22 cellular contexts compared by ENCODE assay signal in genomic region chr9:14211564-14211963, GRCh38.
A peak's percentile ranks its signal among the peaks of the same experiment; 100 is the strongest.
DNase-seq lines count a peak whose midpoint lies in the region; ATAC-seq, FAIRE-seq and TF ChIP-seq lines count a peak whose summit lies in the region.
"Had no signal": no experiment of that assay in that cellular context is flagged by ENCODE, and none has a peak within 500 bp of the region (broad histone marks: within the 10 kb centered on the region; RNA-seq: fewer than 3 reads in every experiment).

No MANE protein-coding gene starts in this region.

- H3K9me2 ChIP-seq in GM23338 (ENCODE audit: insufficient read depth), result no peaks in the 10 kb centered on the region

- FAIRE-seq in astrocyte (lab: Jason Lieb, UNC), result no peak

- H3K27me3 Mint-ChIP-seq in astrocyte (ENCODE audit: low read depth, unreplicated experiment) (no peaks in the 10 kb centered on the region), GM23338 (ENCODE audit: insufficient read depth, low read depth, poor library complexity) (peaks cover 2% of the 10 kb centered on the region)

- H3K9me3 Mint-ChIP-seq in astrocyte (ENCODE audit: unreplicated experiment), result no peaks in the 10 kb centered on the region
- no peaks in the 10 kb centered on the region for H3K9me3 Mint-ChIP-seq in GM23338
- H3K9me3 Mint-ChIP-seq: neural progenitor cell; stimulated activated effector memory CD8-positive, alpha-beta T cell treated with anti-CD3 and anti-CD28 coated beads, Interleukin-12 subunit alpha, Interleukin-12 subunit beta, amount 100 ng/mL, for 72 hours had no signal

- H3K27ac Mint-ChIP-seq in astrocyte (ENCODE audit: unreplicated experiment) (no peak overlapping the region), GM23338 (no peak overlapping the region)
- H3K27ac Mint-ChIP-seq: neural progenitor cell; stimulated activated effector memory CD8-positive, alpha-beta T cell treated with anti-CD3 and anti-CD28 coated beads, Interleukin-12 subunit alpha, Interleukin-12 subunit beta, amount 100 ng/mL, for 72 hours had no signal

- peaks cover 24% of the 10 kb centered on the region for H3K4me1 ChIP-seq in astrocyte (ENCODE audit: insufficient read depth, low read length)
- peaks cover 41% of the 10 kb centered on the region for H3K4me1 ChIP-seq in osteoblast (ENCODE audit: insufficient read depth, low read length)
- H3K4me1 ChIP-seq in GM23338 (ENCODE audit: insufficient read depth), result no peaks in the 10 kb centered on the region; the same call in 1 of the 2 replicates

- no peak overlapping the region for H3K4me3 Mint-ChIP-seq in astrocyte (ENCODE audit: unreplicated experiment)
- H3K4me3 Mint-ChIP-seq in GM23338, result no peak overlapping the region
- H3K4me3 Mint-ChIP-seq: neural progenitor cell; stimulated activated effector memory CD8-positive, alpha-beta T cell treated with anti-CD3 and anti-CD28 coated beads, Interleukin-12 subunit alpha, Interleukin-12 subunit beta, amount 100 ng/mL, for 72 hours had no signal

- H3K9me3 ChIP-seq in astrocyte (ENCODE audit: insufficient read depth, low read depth, low read length) (no peaks in the 10 kb centered on the region), osteoblast (ENCODE audit: low read depth, low read length) (no peaks in the 10 kb centered on the region)
- H3K9me3 ChIP-seq: adrenal gland, mucosa of descending colon, tibial nerve had no signal

- H3K36me3 Mint-ChIP-seq in astrocyte (ENCODE audit: low read depth, unreplicated experiment) (no peaks in the 10 kb centered on the region), GM23338 (ENCODE audit: low read depth) (no peaks in the 10 kb centered on the region)
- H3K36me3 Mint-ChIP-seq: neural progenitor cell; stimulated activated effector memory CD8-positive, alpha-beta T cell treated with anti-CD3 and anti-CD28 coated beads, Interleukin-12 subunit alpha, Interleukin-12 subunit beta, amount 100 ng/mL, for 72 hours had no signal

- peaks cover 91% of the 10 kb centered on the region for H3K79me2 ChIP-seq in astrocyte (ENCODE audit: insufficient read depth, low read length)
- H3K79me2 ChIP-seq in osteoblast (ENCODE audit: insufficient read depth, low read length), result peaks cover 47% of the 10 kb centered on the region
- H3K79me2 ChIP-seq in GM23338 (replicated peaks; ENCODE audit: insufficient read depth), result no peaks in the 10 kb centered on the region

- H3K36me3 ChIP-seq in astrocyte (ENCODE audit: insufficient read depth, low read length) (no peaks in the 10 kb centered on the region), osteoblast (ENCODE audit: insufficient read depth, low read length) (no peaks in the 10 kb centered on the region), GM23338 (ENCODE audit: insufficient read depth) (no peaks in the 10 kb centered on the region)
- H3K36me3 ChIP-seq: adrenal gland, neural progenitor cell, tibial nerve had no signal

- DNase-seq in ACHN (peak; percentile 21), LNCaP clone FGC (ENCODE audit: low read depth) (peak; percentile 25), astrocyte (ENCODE audit: low read depth) (no peak), osteoblast (ENCODE audit: insufficient read length, low spot score, missing footprints) (no peak), CD1c-positive myeloid dendritic cell (ENCODE audit: extremely low spot score) (no peak), GM23338 (ENCODE audit: low spot score) (no peak), EL (no peak), T-helper 2 cell (no peak)
- DNase-seq: activated CD4-positive, alpha-beta T cell treated with anti-CD3 and anti-CD28 coated beads for 48 hours; activated effector memory CD4-positive, alpha-beta T cell treated with Interleukin-2 at 50 U/mL for 16 hours; adrenal gland; caudate nucleus; left cardiac atrium; mucosa of descending colon; NCI-H1092 treated with DMSO at 0.1 percent for 48 hours; NCI-H2081 treated with DMSO at 0.1 percent for 48 hours; NCI-H526 treated with DMSO at 0.1 percent for 48 hours; stimulated activated CD4-positive, alpha-beta T cell treated with anti-CD3 and anti-CD28 coated beads, Interleukin-15, amount 100 ng/mL, for 24 hours; T1000 had no signal

- peak overlapping the region; percentile 62 for H3K4me2 ChIP-seq in astrocyte (ENCODE audit: low read length)
- H3K4me2 ChIP-seq in osteoblast (ENCODE audit: insufficient read depth, low read length), result peak overlapping the region; percentile 28
- no peak overlapping the region for H3K4me2 ChIP-seq in GM23338
- H3K4me2 ChIP-seq: neural progenitor cell had no signal

- H4K20me1 ChIP-seq in astrocyte (ENCODE audit: insufficient read depth, low read length), result no peaks in the 10 kb centered on the region
- no peaks in the 10 kb centered on the region for H4K20me1 ChIP-seq in osteoblast (ENCODE audit: insufficient read depth, low read length)
- no peaks in the 10 kb centered on the region for H4K20me1 ChIP-seq in GM23338 (replicated peaks; ENCODE audit: insufficient read depth)

- H2AFZ ChIP-seq in astrocyte (ENCODE audit: low read depth, low read length) (no peak overlapping the region), osteoblast (ENCODE audit: low read length) (no peak overlapping the region), GM23338 (no peak overlapping the region)
- H2AFZ ChIP-seq: neural progenitor cell had no signal

- H3K27ac ChIP-seq in astrocyte (ENCODE audit: low read depth, low read length), result peak overlapping the region; percentile 41
- no peak overlapping the region for H3K27ac ChIP-seq in osteoblast (ENCODE audit: low read depth, low read length)
- no peak overlapping the region for H3K27ac ChIP-seq in GM23338 (ENCODE audit: low read depth)
- H3K27ac ChIP-seq: adrenal gland, neural progenitor cell, tibial nerve had no signal

- no peak for TF ChIP-seq CTCF in LNCaP clone FGC (IDR thresholded peaks at IDR 0.05; ENCODE audit: control insufficient read depth, extremely low read depth, insufficient read depth)
- TF ChIP-seq CTCF in astrocyte (IDR thresholded peaks at IDR 0.05; ENCODE audit: insufficient read depth, low read depth, low read length), result no peak
- TF ChIP-seq CTCF in osteoblast (IDR thresholded peaks at IDR 0.05; ENCODE audit: extremely low read depth, low read depth, low read length), result no peak
- no peak for TF ChIP-seq CTCF in GM23338 (conservative IDR thresholded peaks at IDR 0.05; ENCODE audit: low read depth in 2 of 2)

- H3F3A ChIP-seq in GM23338 (replicated peaks; ENCODE audit: low read depth), result no peaks in the 10 kb centered on the region

- ATAC-seq in GM23338, result no peak
- ATAC-seq: mucosa of descending colon; stimulated activated effector memory CD8-positive, alpha-beta T cell treated with anti-CD3 and anti-CD28 coated beads, Interleukin-12 subunit alpha, Interleukin-12 subunit beta, amount 100 ng/mL, for 72 hours had no signal

- in situ Hi-C loops in ACHN (cut with HindIII; ENCODE audit: low pct_ligation_motif_present, low pct_unique_long_range_greater_than_20kb, low sequenced_read_pairs), result no loop called here

- H3K9ac ChIP-seq in astrocyte (ENCODE audit: low read length), result no peak overlapping the region
- H3K9ac ChIP-seq: neural progenitor cell had no signal

- H3K4me3 ChIP-seq in LNCaP clone FGC (ENCODE audit: low read depth, low read length), result no peak overlapping the region
- no peak overlapping the region for H3K4me3 ChIP-seq in astrocyte (ENCODE audit: insufficient read depth, low read depth, low read length)
- H3K4me3 ChIP-seq in osteoblast (ENCODE audit: insufficient read depth, low read length), result no peak overlapping the region
- no peak overlapping the region for H3K4me3 ChIP-seq in GM23338
- H3K4me3 ChIP-seq: adrenal gland, mucosa of descending colon, neural progenitor cell, tibial nerve had no signal

- H3K4me1 Mint-ChIP-seq in astrocyte (ENCODE audit: low read depth, unreplicated experiment), result peaks cover 9% of the 10 kb centered on the region
- peaks cover 22% of the 10 kb centered on the region for H3K4me1 Mint-ChIP-seq in GM23338
- H3K4me1 Mint-ChIP-seq: stimulated activated effector memory CD8-positive, alpha-beta T cell treated with anti-CD3 and anti-CD28 coated beads, Interleukin-12 subunit alpha, Interleukin-12 subunit beta, amount 100 ng/mL, for 72 hours had no signal

- H3K27me3 ChIP-seq in astrocyte (ENCODE audit: insufficient read depth, low read length) (no peaks in the 10 kb centered on the region), osteoblast (ENCODE audit: insufficient read depth, low read length) (no peaks in the 10 kb centered on the region), GM23338 (ENCODE audit: insufficient read depth) (no peaks in the 10 kb centered on the region)
- H3K27me3 ChIP-seq: adrenal gland, neural progenitor cell, tibial nerve had no signal

TF ChIP-seq in GM23338, 12 proteins besides CTCF, POLR2A, EP300 and RAD21 (continues in another document):
- TF ChIP-seq CREB1 (CRISPR knock-in tag; IDR thresholded peaks at IDR 0.05; ENCODE audit: low read depth), result no peak
- no peak for TF ChIP-seq ETS1 (IDR thresholded peaks at IDR 0.05)
- no peak for TF ChIP-seq ZNF331 (CRISPR knock-in tag; IDR thresholded peaks at IDR 0.05; ENCODE audit: low read depth)
- no peak for TF ChIP-seq POLR2AphosphoS5 (IDR thresholded peaks at IDR 0.05; ENCODE audit: low read depth)
- TF ChIP-seq NANOG (IDR thresholded peaks at IDR 0.05; ENCODE audit: borderline replicate concordance), result no peak

Comparison
In these comparisons a context has a peak if more than half of its experiments do, and no peak if none do; other contexts are left out.
1. DNase-seq: peak in ACHN (single experiment) and LNCaP clone FGC (single experiment); none in astrocyte (single experiment), osteoblast (single experiment), CD1c-positive myeloid dendritic cell (single experiment), GM23338 (single experiment), EL (single experiment) and T-helper 2 cell (0 of 5).